In genomic region chr19:7480222-7480974, GRCh38 we compare ENCODE assay signal across 2 cellular contexts.
TF ChIP-seq lines count a peak whose summit lies in the region.

No MANE protein-coding gene starts in this region.

TF ChIP-seq in SK-N-SH, 30 proteins besides CTCF, POLR2A, EP300 and RAD21:
- no peak for TF ChIP-seq POLR2AphosphoS5 (IDR thresholded peaks at IDR 0.05; ENCODE audit: low read depth, low read length)
- TF ChIP-seq RCOR1 (IDR thresholded peaks at IDR 0.05; ENCODE audit: low read length), result no peak
- TF ChIP-seq JUND (IDR thresholded peaks at IDR 0.05), result no peak
- TF ChIP-seq USF2 (IDR thresholded peaks at IDR 0.05; ENCODE audit: borderline replicate concordance, low read depth, low read length), result no peak
- TF ChIP-seq PBX3 (IDR thresholded peaks at IDR 0.05), result no peak
- TF ChIP-seq TEAD4 (IDR thresholded peaks at IDR 0.05; ENCODE audit: borderline replicate concordance, insufficient read depth), result no peak
- no peak for TF ChIP-seq CHD2 (IDR thresholded peaks at IDR 0.05; ENCODE audit: low read length, partially characterized antibody)
- TF ChIP-seq FOSL2 (IDR thresholded peaks at IDR 0.05; ENCODE audit: borderline replicate concordance, low read depth), result no peak
- TF ChIP-seq IRF3 (IDR thresholded peaks at IDR 0.05; ENCODE audit: low read depth, low read length), result no peak
- no peak for TF ChIP-seq RXRA (IDR thresholded peaks at IDR 0.05; ENCODE audit: borderline replicate concordance, low read depth)
- no peak for TF ChIP-seq NRF1 (IDR thresholded peaks at IDR 0.05; ENCODE audit: low read depth, low read length)
- no peak for TF ChIP-seq SMC3 (IDR thresholded peaks at IDR 0.05; ENCODE audit: low read depth, low read length)
- no peak for TF ChIP-seq GATA2 (CRISPR knock-in tag; IDR thresholded peaks at IDR 0.05)
- TF ChIP-seq TCF12 (IDR thresholded peaks at IDR 0.05), result no peak

TF ChIP-seq in SK-N-SH treated with all-trans-retinoic acid at 6 μM for 48 hours, 23 proteins besides CTCF, POLR2A, EP300 and RAD21:
- no peak for TF ChIP-seq TSHZ2 (CRISPR knock-in tag; IDR thresholded peaks at IDR 0.05)
- TF ChIP-seq CREB5 (CRISPR knock-in tag; IDR thresholded peaks at IDR 0.05; ENCODE audit: low read depth), result no peak
- TF ChIP-seq ISL1 (CRISPR knock-in tag; IDR thresholded peaks at IDR 0.05), result no peak
- TF ChIP-seq ZC3H10 (CRISPR knock-in tag; IDR thresholded peaks at IDR 0.05), result no peak
- no peak for TF ChIP-seq ZNF8 (CRISPR knock-in tag; IDR thresholded peaks at IDR 0.05)
- no peak for TF ChIP-seq ARNTL (CRISPR knock-in tag; IDR thresholded peaks at IDR 0.05; ENCODE audit: borderline replicate concordance, low read depth)
- no peak for TF ChIP-seq CSDC2 (CRISPR knock-in tag; IDR thresholded peaks at IDR 0.05)
- TF ChIP-seq CSRNP3 (CRISPR knock-in tag; IDR thresholded peaks at IDR 0.05), result no peak
- no peak for TF ChIP-seq PATZ1 (CRISPR knock-in tag; IDR thresholded peaks at IDR 0.05; ENCODE audit: borderline replicate concordance)
- TF ChIP-seq TOX (CRISPR knock-in tag; IDR thresholded peaks at IDR 0.05; ENCODE audit: borderline replicate concordance), result no peak
- no peak for TF ChIP-seq OSR1 (CRISPR knock-in tag; IDR thresholded peaks at IDR 0.05)
- TF ChIP-seq TCF4 (CRISPR knock-in tag; IDR thresholded peaks at IDR 0.05; ENCODE audit: borderline replicate concordance), result no peak
- no peak for TF ChIP-seq BACH2 (CRISPR knock-in tag; IDR thresholded peaks at IDR 0.05; ENCODE audit: borderline replicate concordance)
- no peak for TF ChIP-seq ZNF565 (CRISPR knock-in tag; conservative IDR thresholded peaks at IDR 0.05; ENCODE audit: low read depth)
- no peak for TF ChIP-seq RARB (CRISPR knock-in tag; IDR thresholded peaks at IDR 0.05)
- TF ChIP-seq ZNF70 (CRISPR knock-in tag; IDR thresholded peaks at IDR 0.05), result no peak
- no peak for TF ChIP-seq POU6F1 (CRISPR knock-in tag; IDR thresholded peaks at IDR 0.05; ENCODE audit: borderline replicate concordance, low read depth)
- no peak for TF ChIP-seq PPARA (CRISPR knock-in tag; IDR thresholded peaks at IDR 0.05; ENCODE audit: borderline replicate concordance)
- no peak for TF ChIP-seq ZFP30 (CRISPR knock-in tag; IDR thresholded peaks at IDR 0.05)
- TF ChIP-seq ESRRG (CRISPR knock-in tag; IDR thresholded peaks at IDR 0.05), result no peak
